In genomic region chr6:122484760-122485159, GRCh38 we compare ENCODE assay signal across 1 cellular context.
TF ChIP-seq lines count a peak whose summit lies in the region.

No MANE protein-coding gene starts in this region.

TF ChIP-seq in H1, 55 proteins besides CTCF, POLR2A, EP300 and RAD21 (continued from another document):
- TF ChIP-seq POU5F1 (IDR thresholded peaks at IDR 0.05; ENCODE audit: low read depth, low read length) (no peak), KDM5A (IDR thresholded peaks at IDR 0.05; ENCODE audit: low read length) (no peak), SP2 (IDR thresholded peaks at IDR 0.05; ENCODE audit: low read length) (no peak), CBX5 (IDR thresholded peaks at IDR 0.05; ENCODE audit: low read depth, low read length) (no peak)
